8 cellular contexts compared by ENCODE assay signal in the genomic region with DNA sequence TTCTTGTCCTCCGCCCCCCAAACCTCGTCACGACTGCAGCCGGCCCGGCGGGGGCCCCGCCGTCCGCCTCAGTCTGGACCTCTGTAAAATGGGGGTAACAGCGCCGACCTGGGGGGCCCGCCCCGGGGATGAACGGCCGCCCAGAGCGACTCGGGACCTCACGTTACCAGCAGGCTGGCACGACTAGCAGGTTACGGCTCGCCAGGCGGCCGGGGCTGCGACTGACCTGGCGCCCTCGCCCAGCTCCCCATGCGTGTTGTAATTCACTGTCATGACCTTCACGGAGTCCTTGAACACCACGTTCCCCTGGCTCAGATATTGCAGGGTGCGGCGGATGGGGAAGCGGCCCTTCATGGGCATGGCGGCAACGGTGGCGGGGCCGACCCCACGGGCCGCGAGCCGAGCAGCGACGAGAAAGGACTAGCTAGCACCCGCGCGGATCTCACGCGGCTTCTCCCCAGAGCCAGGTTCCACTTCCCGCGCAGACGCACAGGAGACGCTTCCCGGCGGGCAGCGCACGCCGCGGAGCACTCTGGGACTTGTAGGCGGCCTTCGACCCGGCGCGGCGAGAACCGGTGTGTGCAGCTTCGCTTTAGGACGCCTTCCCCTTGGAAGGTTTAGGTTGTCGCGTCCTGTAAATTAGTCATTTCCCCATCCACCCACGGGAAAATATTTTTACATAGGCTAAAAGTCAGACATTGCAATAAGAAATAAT.
A peak's percentile ranks its signal among the peaks of the same experiment; 100 is the strongest.
DNase-seq lines count a peak whose midpoint lies in the region; ATAC-seq and TF ChIP-seq lines count a peak whose summit lies in the region.

A gene (minus strand): TSS at position 481 of the 715 bp plus-strand sequence. CDS start 121 bp downstream, at position 360.

- no peaks in the 10 kb centered on the region for H3K9me3 ChIP-seq in SK-N-MC (ENCODE audit: low read depth, low read length)

- peak within 1 kb of the TSS; percentile 95 for H3K4me3 Mint-ChIP-seq in activated naive CD4-positive, alpha-beta T cell treated with anti-CD3 and anti-CD28 coated beads, Interleukin-2, amount 10 ng/mL, durations not matched to agents 7 days and 5 days

- H3K27ac ChIP-seq in SK-N-MC, result peak within 1 kb of the TSS; percentile 42; the same call in 1 of the 2 replicates

- CTCF ChIA-PET in activated naive CD4-positive, alpha-beta T cell treated with anti-CD3 and anti-CD28 coated beads, Interleukin-2, amount 10 ng/mL, durations not matched to agents 7 days and 5 days (lab: Charles Lee), result interaction anchor here (1.1 to 2.3 kb wide), 2 partner anchors 14 to 54 kb away, joined by 5 to 9 read pairs; no protein-coding TSS in a partner anchor

- H3K27me3 ChIP-seq in GM06990 (replicated peaks; ENCODE audit: control insufficient read depth, insufficient read depth, low read length), result no peaks in the 10 kb centered on the region

- H3K27ac Mint-ChIP-seq in activated naive CD4-positive, alpha-beta T cell treated with anti-CD3 and anti-CD28 coated beads, Interleukin-2, amount 10 ng/mL, durations not matched to agents 7 days and 5 days, result peak within 1 kb of the TSS; percentile 94

- H3K36me3 ChIP-seq in GM06990 (ENCODE audit: control insufficient read depth, insufficient read depth, low read length), result no peaks in the 10 kb centered on the region
- H3K36me3 ChIP-seq in SK-N-MC (ENCODE audit: insufficient read depth, low read length), result no peaks in the 10 kb centered on the region

- peaks cover 28% of the 10 kb centered on the region for H3K4me1 Mint-ChIP-seq in activated naive CD4-positive, alpha-beta T cell treated with anti-CD3 and anti-CD28 coated beads, Interleukin-2, amount 10 ng/mL, durations not matched to agents 7 days and 5 days

- peak within 1 kb of the TSS; percentile 95 for H3K9ac ChIP-seq in SK-N-MC (ENCODE audit: insufficient read length)

- H3K4me3 ChIP-seq in GM06990 (replicated peaks; ENCODE audit: low read depth, low read length) (peak within 1 kb of the TSS; percentile 81), NB4 (ENCODE audit: low read depth, low read length) (peak within 1 kb of the TSS; percentile 87), SK-N-MC (peak within 1 kb of the TSS; percentile 85)

- peaks cover 13% of the 10 kb centered on the region for H3K36me3 Mint-ChIP-seq in activated naive CD4-positive, alpha-beta T cell treated with anti-CD3 and anti-CD28 coated beads, Interleukin-2, amount 10 ng/mL, durations not matched to agents 7 days and 5 days

- DNase-seq in GM06990 (ENCODE audit: extremely low read depth, insufficient read length), result peak; percentile 94
- peak; percentile 93 for DNase-seq in NB4 (ENCODE audit: low read depth)
- no peak for DNase-seq in SK-N-MC (ENCODE audit: low read depth, low spot score)
- peak; percentile 95 for DNase-seq in activated naive CD4-positive, alpha-beta T cell treated with anti-CD3 and anti-CD28 coated beads, Interleukin-2, amount 10 ng/mL, durations not matched to agents 7 days and 5 days
- DNase-seq in globus pallidus (ENCODE audit: low spot score), result peak; percentile 85
- peak; percentile 12 to 92 (median 81) for DNase-seq in nucleus accumbens (lab: John Stamatoyannopoulos, UW)
- DNase-seq in superior temporal gyrus (ENCODE audit: extremely low spot score), result peak; percentile 92

- peak; percentile 95 for ATAC-seq in HG02571 (IDR thresholded peaks at IDR 0.05; ENCODE audit: unreplicated experiment)

- no peaks in the 10 kb centered on the region for H3K9me3 Mint-ChIP-seq in activated naive CD4-positive, alpha-beta T cell treated with anti-CD3 and anti-CD28 coated beads, Interleukin-2, amount 10 ng/mL, durations not matched to agents 7 days and 5 days

- TF ChIP-seq CTCF in GM06990 (IDR thresholded peaks at IDR 0.05; ENCODE audit: insufficient read depth, low read length, poor library complexity, severe bottlenecking) (no peak), NB4 (IDR thresholded peaks at IDR 0.05; ENCODE audit: low read depth, low read length) (no peak)

- peak; percentile 97 for TF ChIP-seq POLR2A in NB4 (IDR thresholded peaks at IDR 0.05; ENCODE audit: extremely low read depth, insufficient read length)

- H3K27me3 Mint-ChIP-seq in activated naive CD4-positive, alpha-beta T cell treated with anti-CD3 and anti-CD28 coated beads, Interleukin-2, amount 10 ng/mL, durations not matched to agents 7 days and 5 days, result no peaks in the 10 kb centered on the region
